Comparison of ENCODE assay signal across 20 cellular contexts in the genomic region with DNA sequence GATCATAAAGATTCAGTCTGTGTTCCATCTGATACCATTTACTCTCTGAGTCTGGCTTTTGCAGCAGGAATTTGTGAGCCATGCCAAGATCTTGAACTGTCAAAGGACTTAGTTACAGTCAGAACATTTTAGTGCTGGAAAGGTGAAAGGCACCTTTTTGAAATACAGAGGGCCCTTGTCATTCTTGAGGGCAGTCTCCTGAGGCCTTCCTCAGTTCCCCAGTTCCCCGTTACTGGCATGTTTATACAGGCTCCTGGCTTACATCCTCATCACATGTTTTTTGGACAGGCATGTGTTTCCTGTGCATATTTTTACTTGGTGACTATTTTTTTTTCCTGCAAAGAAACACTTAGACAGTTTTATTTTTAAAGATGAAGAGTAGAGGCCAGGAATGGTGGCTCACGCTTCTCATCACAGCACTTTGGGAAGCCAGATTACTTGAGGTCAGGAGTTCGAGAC. TPM values are rescaled to one million over a fixed set of nuclear protein-coding genes. Genes with fewer than 3 reads are reported as not detected.
A peak's percentile ranks its signal among the peaks of the same experiment; 100 is the strongest.
DNase-seq lines count a peak whose midpoint lies in the region; TF ChIP-seq lines count a peak whose summit lies in the region.
"Had no signal": no experiment of that assay in that cellular context is flagged by ENCODE, and none has a peak within 500 bp of the region (broad histone marks: within the 10 kb centered on the region; RNA-seq: fewer than 3 reads in every experiment).

No MANE protein-coding gene starts in this region.

- H3K14ac ChIP-seq in neuronal stem cell (ENCODE audit: low read length): no peak overlapping the region

- no peak for TF ChIP-seq CTCF in SK-N-SH (IDR thresholded peaks at IDR 0.05)
- no peak for TF ChIP-seq CTCF in choroid plexus epithelial cell (conservative IDR thresholded peaks at IDR 0.05; ENCODE audit: low read depth, low read length)
- TF ChIP-seq CTCF in tibial artery (IDR thresholded peaks at IDR 0.05): no peak
- TF ChIP-seq CTCF in Caco-2 (IDR thresholded peaks at IDR 0.05; ENCODE audit: insufficient read depth in 1 of 2, low read depth in 1 of 2, low read length in 1 of 2, severe bottlenecking in 1 of 2, unreplicated experiment in 1 of 2): no peak

- no peak overlapping the region for H3K23ac ChIP-seq in neuronal stem cell (ENCODE audit: low read depth, low read length, poor library complexity)

- 83% methylated on average over 3 of the region's 3 CpGs for WGBS in SK-N-SH (ENCODE audit: low lambda C conversion rate)
- WGBS in neuronal stem cell (ENCODE audit: extremely low coverage in 2 of 2, insufficient read length in 2 of 2, insufficient replicate concordance in 1 of 2), 2 donors: no CpG with 5 or more reads among the region's 3 CpGs

- no peak overlapping the region for H2BK15ac ChIP-seq in neuronal stem cell (ENCODE audit: low read length)

- peaks cover 13% of the 10 kb centered on the region for H3F3A ChIP-seq in SK-N-SH (replicated peaks; ENCODE audit: insufficient read depth)

- no peaks in the 10 kb centered on the region for H3K79me1 ChIP-seq in neuronal stem cell (ENCODE audit: low read depth, low read length)

- BruUV-seq in Caco-2 (replicated peaks; lab: Mats Ljungman, UMichigan): no TSS peak

- no peak overlapping the region for H2AK5ac ChIP-seq in neuronal stem cell (ENCODE audit: low read depth, low read length)

- no peak overlapping the region for H3K27ac Mint-ChIP-seq in Caco-2 (ENCODE audit: unreplicated experiment)
- H3K27ac Mint-ChIP-seq in activated T-cell treated with anti-CD3 and anti-CD28 coated beads, Interleukin-2, amount 50 U/mL, for 24 hours: no peak overlapping the region
- H3K27ac Mint-ChIP-seq: activated CD8-positive, alpha-beta memory T cell treated with anti-CD3 and anti-CD28 coated beads, Interleukin-2, amount 10 ng/mL, durations not matched to agents 7 days and 5 days; nephron progenitor cell; T-helper 2 cell treated with Interferon-gamma antibody and Interleukin-4, amounts not matched to agents 5 μg/mL and 100 μg/mL, for 36 hours had no signal

- H3K36me3 ChIP-seq in SK-N-SH (replicated peaks in 1 of 2; ENCODE audit: control insufficient read depth in 1 of 2, insufficient read depth in 2 of 2, low read length in 1 of 2) (no peaks in the 10 kb centered on the region), tibial artery (no peaks in the 10 kb centered on the region), neuronal stem cell (replicated peaks in 1 of 2; ENCODE audit: control insufficient read depth in 2 of 2, insufficient read depth in 2 of 2, low read length in 2 of 2) (no peaks in the 10 kb centered on the region), Caco-2 (ENCODE audit: control insufficient read depth, insufficient read depth, low read length) (no peaks in the 10 kb centered on the region)
- H3K36me3 ChIP-seq: BLaER1 treated with 17β-estradiol and CSF1 and Interleukin-3, amounts not matched to agents 10 nM and 100 nM; HAP-1; MG63; suprapubic skin had no signal

- peak overlapping the region in 1 of 2 experiments; percentile 53; a peak in 1 of 4 replicates for H3K27ac ChIP-seq in SK-N-SH (ENCODE audit: low read depth in 2 of 2, low read length in 1 of 2)
- H3K27ac ChIP-seq in tibial artery: peak overlapping the region; percentile 23 to 33
- H3K27ac ChIP-seq in neuronal stem cell (replicated peaks; ENCODE audit: low read length): no peak overlapping the region
- H3K27ac ChIP-seq: BLaER1 treated with 17β-estradiol and CSF1 and Interleukin-3, amounts not matched to agents 10 nM and 100 nM; suprapubic skin had no signal

- no peak overlapping the region for H3K18ac ChIP-seq in neuronal stem cell (ENCODE audit: low read length)

- no peak overlapping the region for H2AFZ ChIP-seq in SK-N-SH (ENCODE audit: low read depth)
- no peak overlapping the region for H2AFZ ChIP-seq in neuronal stem cell (ENCODE audit: low read length)

- no peaks in the 10 kb centered on the region for H3K9me3 Mint-ChIP-seq in Caco-2 (ENCODE audit: unreplicated experiment)
- no peaks in the 10 kb centered on the region for H3K9me3 Mint-ChIP-seq in activated T-cell treated with anti-CD3 and anti-CD28 coated beads, Interleukin-2, amount 50 U/mL, for 24 hours
- H3K9me3 Mint-ChIP-seq: nephron progenitor cell; T-helper 2 cell treated with Interferon-gamma antibody and Interleukin-4, amounts not matched to agents 5 μg/mL and 100 μg/mL, for 36 hours had no signal

- H3K4me3 ChIP-seq in SK-N-SH (ENCODE audit: low read depth in 2 of 2, low read length in 1 of 2) (no peak overlapping the region), choroid plexus epithelial cell (ENCODE audit: low read depth, low read length) (no peak overlapping the region), tibial artery (no peak overlapping the region), neuronal stem cell (ENCODE audit: low read length in 2 of 2) (no peak overlapping the region), Caco-2 (ENCODE audit: low read depth, low read length) (no peak overlapping the region)
- H3K4me3 ChIP-seq: BLaER1 treated with 17β-estradiol and CSF1 and Interleukin-3, amounts not matched to agents 10 nM and 100 nM; HAP-1; MG63; suprapubic skin had no signal

- no peaks in the 10 kb centered on the region for H3K9me2 ChIP-seq in SK-N-SH

- no peak overlapping the region for H2BK5ac ChIP-seq in neuronal stem cell (ENCODE audit: low read length)

- H3K79me2 ChIP-seq in SK-N-SH (ENCODE audit: insufficient read depth): no peaks in the 10 kb centered on the region

- no peak for TF ChIP-seq RAD21 in SK-N-SH (IDR thresholded peaks at IDR 0.05; ENCODE audit: low read length)

- no peaks in the 10 kb centered on the region for H3K27me3 ChIP-seq in SK-N-SH (ENCODE audit: insufficient read depth)
- no peaks in the 10 kb centered on the region for H3K27me3 ChIP-seq in tibial artery
- no peaks in the 10 kb centered on the region for H3K27me3 ChIP-seq in neuronal stem cell (ENCODE audit: control insufficient read depth in 3 of 3, insufficient read depth in 3 of 3, low read depth in 1 of 3, low read length in 3 of 3)
- no peaks in the 10 kb centered on the region; the same call in 1 of the 2 replicates for H3K27me3 ChIP-seq in Caco-2 (replicated peaks; ENCODE audit: control insufficient read depth, insufficient read depth, low read length)
- H3K27me3 ChIP-seq: BLaER1 treated with 17β-estradiol and CSF1 and Interleukin-3, amounts not matched to agents 10 nM and 100 nM; MG63; suprapubic skin had no signal

- H4K91ac ChIP-seq in neuronal stem cell (ENCODE audit: low read depth, low read length, poor library complexity): no peak overlapping the region

- TF ChIP-seq EP300 in SK-N-SH (IDR thresholded peaks at IDR 0.05; ENCODE audit: borderline replicate concordance in 1 of 2, low read depth in 1 of 2, low read length in 1 of 2): no peak

- no peak overlapping the region for H2BK12ac ChIP-seq in neuronal stem cell (ENCODE audit: low read length)

- H3K9ac ChIP-seq in SK-N-SH (no peak overlapping the region), neuronal stem cell (ENCODE audit: low read depth, low read length, poor library complexity) (no peak overlapping the region)
- H3K9ac ChIP-seq: BLaER1 treated with 17β-estradiol and CSF1 and Interleukin-3, amounts not matched to agents 10 nM and 100 nM had no signal

- no peak overlapping the region for H3K4ac ChIP-seq in neuronal stem cell (ENCODE audit: low read length)

- no peaks in the 10 kb centered on the region for H4K20me1 ChIP-seq in SK-N-SH (ENCODE audit: insufficient read depth)
- H4K20me1 ChIP-seq: BLaER1 treated with 17β-estradiol and CSF1 and Interleukin-3, amounts not matched to agents 10 nM and 100 nM had no signal

- H2BK120ac ChIP-seq in neuronal stem cell (ENCODE audit: low read depth, low read length): no peak overlapping the region

- intact Hi-C loops in tibial artery (cut with DNase I; ENCODE audit: low total_unique reads): no loop called here
- intact Hi-C loops in Caco-2 (cut with micrococcal nuclease; ENCODE audit: unreplicated experiment): no loop called here

- H3K4me2 ChIP-seq in SK-N-SH (no peak overlapping the region; the same call in 1 of the 2 replicates), neuronal stem cell (ENCODE audit: insufficient read depth, low read length, poor library complexity, severe bottlenecking) (no peak overlapping the region)

- DNase-seq in SK-N-SH (no peak), choroid plexus epithelial cell (ENCODE audit: low read depth) (peak; percentile 57), left kidney (ENCODE audit: low read depth, low spot score) (peak; percentile 25), tibial artery (no peak), neuronal stem cell (ENCODE audit: low spot score) (no peak), Caco-2 (no peak)
- DNase-seq in activated T-cell treated with anti-CD3 and anti-CD28 coated beads, Interleukin-2, amount 50 U/mL, for 24 hours: no peak
- DNase-seq: activated CD8-positive, alpha-beta memory T cell treated with anti-CD3 and anti-CD28 coated beads, Interleukin-2, amount 10 ng/mL, durations not matched to agents 7 days and 5 days; activated effector memory CD4-positive, alpha-beta T cell treated with Interleukin-2 at 50 U/mL for 16 hours; mesendoderm; MG63; NCI-H1930; NCI-H510A; nephron progenitor cell; SHP77; stimulated activated CD4-positive, alpha-beta T cell treated with anti-CD3 and anti-CD28 coated beads, Interleukin-1b, Interleukin-23, amount 100 ng/mL, for 48 hours had no signal

- H3K9me3 ChIP-seq in SK-N-SH (no peaks in the 10 kb centered on the region), tibial artery (no peaks in the 10 kb centered on the region), neuronal stem cell (replicated peaks in 1 of 2; ENCODE audit: control insufficient read depth in 2 of 2, insufficient read depth in 1 of 2, low read depth in 1 of 2, low read length in 2 of 2) (no peaks in the 10 kb centered on the region), Caco-2 (no peaks in the 10 kb centered on the region)
- H3K9me3 ChIP-seq: BLaER1 treated with 17β-estradiol and CSF1 and Interleukin-3, amounts not matched to agents 10 nM and 100 nM; HAP-1; MG63; suprapubic skin had no signal

- no peaks in the 10 kb centered on the region for H3K27me3 Mint-ChIP-seq in Caco-2 (ENCODE audit: insufficient read depth, unreplicated experiment)
- H3K27me3 Mint-ChIP-seq in activated T-cell treated with anti-CD3 and anti-CD28 coated beads, Interleukin-2, amount 50 U/mL, for 24 hours: no peaks in the 10 kb centered on the region
- H3K27me3 Mint-ChIP-seq: activated CD8-positive, alpha-beta memory T cell treated with anti-CD3 and anti-CD28 coated beads, Interleukin-2, amount 10 ng/mL, durations not matched to agents 7 days and 5 days had no signal

- no peak overlapping the region for H3K4me3 Mint-ChIP-seq in Caco-2 (ENCODE audit: unreplicated experiment)
- no peak overlapping the region for H3K4me3 Mint-ChIP-seq in activated T-cell treated with anti-CD3 and anti-CD28 coated beads, Interleukin-2, amount 50 U/mL, for 24 hours
- H3K4me3 Mint-ChIP-seq: activated CD8-positive, alpha-beta memory T cell treated with anti-CD3 and anti-CD28 coated beads, Interleukin-2, amount 10 ng/mL, durations not matched to agents 7 days and 5 days; nephron progenitor cell; T-helper 2 cell treated with Interferon-gamma antibody and Interleukin-4, amounts not matched to agents 5 μg/mL and 100 μg/mL, for 36 hours had no signal

- POLR2A ChIA-PET in SK-N-SH (lab: Yijun Ruan, JAX) (no interaction called here), Caco-2 (lab: Charles Lee) (no interaction called here)

- no peak overlapping the region for H4K8ac ChIP-seq in neuronal stem cell (ENCODE audit: low read depth, low read length)

- H3K4me1 ChIP-seq in SK-N-SH (ENCODE audit: control insufficient read depth in 1 of 2, insufficient read depth in 2 of 2, low read depth in 1 of 2, low read length in 1 of 2) (no peaks in the 10 kb centered on the region; a peak in 1 of 4 replicates), tibial artery (peaks cover 0 to 10% (median 2%) of the 10 kb centered on the region in 4 donors), neuronal stem cell (ENCODE audit: control insufficient read depth in 2 of 2, insufficient read depth in 1 of 2, low read depth in 1 of 2, low read length in 2 of 2) (no peaks in the 10 kb centered on the region), Caco-2 (no peaks in the 10 kb centered on the region)
- H3K4me1 ChIP-seq: suprapubic skin had no signal

- CTCF ChIA-PET in SK-N-SH (lab: Yijun Ruan, JAX): no interaction called here
- CTCF ChIA-PET in Caco-2 (lab: Charles Lee): interaction anchor here (0.6 to 0.7 kb wide), 2 partner anchors 46 to 773 kb away, joined by 3 to 6 read pairs; no protein-coding TSS in a partner anchor

- H3K36me3 Mint-ChIP-seq in Caco-2 (ENCODE audit: insufficient read depth, unreplicated experiment): no peaks in the 10 kb centered on the region
- H3K36me3 Mint-ChIP-seq in activated T-cell treated with anti-CD3 and anti-CD28 coated beads, Interleukin-2, amount 50 U/mL, for 24 hours (ENCODE audit: low read depth): no peaks in the 10 kb centered on the region
- H3K36me3 Mint-ChIP-seq: activated CD8-positive, alpha-beta memory T cell treated with anti-CD3 and anti-CD28 coated beads, Interleukin-2, amount 10 ng/mL, durations not matched to agents 7 days and 5 days had no signal

- no peaks in the 10 kb centered on the region for H3K4me1 Mint-ChIP-seq in Caco-2 (ENCODE audit: low read depth, unreplicated experiment)
- H3K4me1 Mint-ChIP-seq in activated T-cell treated with anti-CD3 and anti-CD28 coated beads, Interleukin-2, amount 50 U/mL, for 24 hours (ENCODE audit: low read depth): peaks cover 4% of the 10 kb centered on the region

RNA-seq across cellular contexts. Expression of gene CFAP54, which starts 21.0 kb away (rescaled TPM):
- polyA plus RNA-seq in SK-N-SH (2012; rRNA removed): 0.87 and 1.1 TPM in 2 replicates
- polyA plus RNA-seq in SK-N-SH (2012; cell fraction: cytosol; rRNA removed): 1.1 and 1.5 TPM in 2 replicates
- 1.9 and 3.1 TPM in 2 replicates for polyA plus RNA-seq in SK-N-SH (2012; cell fraction: nucleus; rRNA removed)
- 1.1 TPM for polyA plus RNA-seq in neuronal stem cell (2013, experiment 1 of 2)
- polyA plus RNA-seq in neuronal stem cell (2013, experiment 2 of 2): 0.90 TPM
- total RNA-seq in Caco-2 (2022): 0.12 and 0.14 TPM in 2 replicates

Comparison
In these comparisons a context has a peak if more than half of its experiments do, and no peak if none do; other contexts are left out.
1. DNase-seq: peak in choroid plexus epithelial cell (single experiment) and left kidney (single experiment); none in SK-N-SH (single experiment), tibial artery (0 of 2), neuronal stem cell (single experiment), Caco-2 (0 of 2) and activated T-cell treated with anti-CD3 and anti-CD28 coated beads, Interleukin-2, amount 50 U/mL, for 24 hours (single experiment).